In the genomic region with DNA sequence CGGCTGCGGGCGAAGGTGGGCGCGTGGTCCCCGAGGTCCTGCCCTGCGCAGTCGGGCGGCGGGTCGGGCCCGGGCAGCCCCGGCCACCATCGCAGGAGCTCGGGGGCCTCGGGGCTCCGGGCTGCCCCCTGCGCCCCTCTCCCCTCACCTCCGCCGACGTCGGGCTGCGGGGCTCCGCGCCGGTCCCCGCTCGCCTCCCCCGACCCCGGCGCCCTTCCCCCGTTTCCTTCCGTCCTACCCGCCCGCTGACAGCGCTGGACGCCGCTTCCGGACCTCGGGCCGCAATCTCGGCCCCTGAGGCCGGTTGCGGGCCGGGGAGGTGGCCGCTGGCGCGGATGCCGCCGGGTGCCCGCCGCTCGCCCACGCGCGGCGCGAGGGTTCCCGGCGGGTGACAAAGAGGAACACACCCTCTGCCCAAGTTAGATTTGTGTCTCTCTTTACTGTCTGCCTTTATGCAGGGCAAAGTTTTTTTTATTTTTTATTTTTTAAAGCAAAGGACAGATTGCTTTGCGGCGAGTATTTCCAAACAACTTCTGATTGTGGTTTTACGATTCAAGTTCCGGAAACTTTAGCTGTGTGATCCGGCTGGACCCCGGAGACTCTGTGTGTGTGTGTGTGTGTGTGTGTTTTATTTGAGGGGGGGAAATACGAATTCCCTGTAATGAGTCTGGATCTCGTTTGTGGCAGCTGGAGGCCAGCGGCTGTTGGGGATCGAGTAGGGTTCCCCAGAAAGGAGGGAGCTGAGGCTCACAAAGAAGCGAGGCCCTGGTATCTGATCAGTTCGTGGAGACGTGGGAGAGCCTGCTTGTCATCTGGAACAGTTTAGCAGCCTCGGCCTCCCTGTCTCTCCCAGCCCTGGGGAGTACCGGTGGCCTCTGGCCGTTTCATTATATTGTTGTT, we compare ENCODE assay signal across 1 cellular context.
TF ChIP-seq lines count a peak whose summit lies in the region.

No MANE protein-coding gene starts in this region.

TF ChIP-seq in HepG2, 621 proteins besides CTCF, POLR2A, EP300 and RAD21:
- TF ChIP-seq, protein P1, sequence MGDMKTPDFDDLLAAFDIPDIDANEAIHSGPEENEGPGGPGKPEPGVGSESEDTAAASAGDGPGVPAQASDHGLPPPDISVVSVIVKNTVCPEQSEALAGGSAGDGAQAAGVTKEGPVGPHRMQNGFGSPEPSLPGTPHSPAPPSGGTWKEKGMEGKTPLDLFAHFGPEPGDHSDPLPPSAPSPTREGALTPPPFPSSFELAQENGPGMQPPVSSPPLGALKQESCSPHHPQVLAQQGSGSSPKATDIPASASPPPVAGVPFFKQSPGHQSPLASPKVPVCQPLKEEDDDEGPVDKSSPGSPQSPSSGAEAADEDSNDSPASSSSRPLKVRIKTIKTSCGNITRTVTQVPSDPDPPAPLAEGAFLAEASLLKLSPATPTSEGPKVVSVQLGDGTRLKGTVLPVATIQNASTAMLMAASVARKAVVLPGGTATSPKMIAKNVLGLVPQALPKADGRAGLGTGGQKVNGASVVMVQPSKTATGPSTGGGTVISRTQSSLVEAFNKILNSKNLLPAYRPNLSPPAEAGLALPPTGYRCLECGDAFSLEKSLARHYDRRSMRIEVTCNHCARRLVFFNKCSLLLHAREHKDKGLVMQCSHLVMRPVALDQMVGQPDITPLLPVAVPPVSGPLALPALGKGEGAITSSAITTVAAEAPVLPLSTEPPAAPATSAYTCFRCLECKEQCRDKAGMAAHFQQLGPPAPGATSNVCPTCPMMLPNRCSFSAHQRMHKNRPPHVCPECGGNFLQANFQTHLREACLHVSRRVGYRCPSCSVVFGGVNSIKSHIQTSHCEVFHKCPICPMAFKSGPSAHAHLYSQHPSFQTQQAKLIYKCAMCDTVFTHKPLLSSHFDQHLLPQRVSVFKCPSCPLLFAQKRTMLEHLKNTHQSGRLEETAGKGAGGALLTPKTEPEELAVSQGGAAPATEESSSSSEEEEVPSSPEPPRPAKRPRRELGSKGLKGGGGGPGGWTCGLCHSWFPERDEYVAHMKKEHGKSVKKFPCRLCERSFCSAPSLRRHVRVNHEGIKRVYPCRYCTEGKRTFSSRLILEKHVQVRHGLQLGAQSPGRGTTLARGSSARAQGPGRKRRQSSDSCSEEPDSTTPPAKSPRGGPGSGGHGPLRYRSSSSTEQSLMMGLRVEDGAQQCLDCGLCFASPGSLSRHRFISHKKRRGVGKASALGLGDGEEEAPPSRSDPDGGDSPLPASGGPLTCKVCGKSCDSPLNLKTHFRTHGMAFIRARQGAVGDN (CRISPR knock-in tag; IDR thresholded peaks at IDR 0.05): peak; percentile 58; the same call in 1 of the 2 replicates
- no peak for TF ChIP-seq SRSF9 (IDR thresholded peaks at IDR 0.05; ENCODE audit: borderline replicate concordance, insufficient read depth, low read depth, low read length, poor library complexity, severe bottlenecking)
- peak; percentile 16; the same call in 1 of the 2 replicates for TF ChIP-seq POLR2G (IDR thresholded peaks at IDR 0.05; ENCODE audit: low read depth, low read length)
- TF ChIP-seq PITX1 (CRISPR knock-in tag; IDR thresholded peaks at IDR 0.05): 0 out of 2 replicates have a peak, but pooled peaks have one; percentile 17
- TF ChIP-seq, protein P2, sequence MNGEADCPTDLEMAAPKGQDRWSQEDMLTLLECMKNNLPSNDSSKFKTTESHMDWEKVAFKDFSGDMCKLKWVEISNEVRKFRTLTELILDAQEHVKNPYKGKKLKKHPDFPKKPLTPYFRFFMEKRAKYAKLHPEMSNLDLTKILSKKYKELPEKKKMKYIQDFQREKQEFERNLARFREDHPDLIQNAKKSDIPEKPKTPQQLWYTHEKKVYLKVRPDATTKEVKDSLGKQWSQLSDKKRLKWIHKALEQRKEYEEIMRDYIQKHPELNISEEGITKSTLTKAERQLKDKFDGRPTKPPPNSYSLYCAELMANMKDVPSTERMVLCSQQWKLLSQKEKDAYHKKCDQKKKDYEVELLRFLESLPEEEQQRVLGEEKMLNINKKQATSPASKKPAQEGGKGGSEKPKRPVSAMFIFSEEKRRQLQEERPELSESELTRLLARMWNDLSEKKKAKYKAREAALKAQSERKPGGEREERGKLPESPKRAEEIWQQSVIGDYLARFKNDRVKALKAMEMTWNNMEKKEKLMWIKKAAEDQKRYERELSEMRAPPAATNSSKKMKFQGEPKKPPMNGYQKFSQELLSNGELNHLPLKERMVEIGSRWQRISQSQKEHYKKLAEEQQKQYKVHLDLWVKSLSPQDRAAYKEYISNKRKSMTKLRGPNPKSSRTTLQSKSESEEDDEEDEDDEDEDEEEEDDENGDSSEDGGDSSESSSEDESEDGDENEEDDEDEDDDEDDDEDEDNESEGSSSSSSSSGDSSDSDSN (CRISPR knock-in tag; IDR thresholded peaks at IDR 0.05): peak; percentile 52; the same call in 1 of the 2 replicates
- 0 out of 2 replicates have a peak, but pooled peaks have one; percentile 8 for TF ChIP-seq ZMAT3 (CRISPR knock-in tag; conservative IDR thresholded peaks at IDR 0.05)
- TF ChIP-seq, protein P3, sequence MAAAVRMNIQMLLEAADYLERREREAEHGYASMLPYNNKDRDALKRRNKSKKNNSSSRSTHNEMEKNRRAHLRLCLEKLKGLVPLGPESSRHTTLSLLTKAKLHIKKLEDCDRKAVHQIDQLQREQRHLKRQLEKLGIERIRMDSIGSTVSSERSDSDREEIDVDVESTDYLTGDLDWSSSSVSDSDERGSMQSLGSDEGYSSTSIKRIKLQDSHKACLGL (CRISPR knock-in tag; IDR thresholded peaks at IDR 0.05): 0 out of 2 replicates have a peak, but pooled peaks have one; percentile 5
- TF ChIP-seq ZNF777 (CRISPR knock-in tag; IDR thresholded peaks at IDR 0.05): 0 out of 2 replicates have a peak, but pooled peaks have one; percentile 27
- TF ChIP-seq YY1 (IDR thresholded peaks at IDR 0.05; ENCODE audit: insufficient read depth, insufficient replicate concordance, low read depth, low read length): no peak
- TF ChIP-seq, protein P4, sequence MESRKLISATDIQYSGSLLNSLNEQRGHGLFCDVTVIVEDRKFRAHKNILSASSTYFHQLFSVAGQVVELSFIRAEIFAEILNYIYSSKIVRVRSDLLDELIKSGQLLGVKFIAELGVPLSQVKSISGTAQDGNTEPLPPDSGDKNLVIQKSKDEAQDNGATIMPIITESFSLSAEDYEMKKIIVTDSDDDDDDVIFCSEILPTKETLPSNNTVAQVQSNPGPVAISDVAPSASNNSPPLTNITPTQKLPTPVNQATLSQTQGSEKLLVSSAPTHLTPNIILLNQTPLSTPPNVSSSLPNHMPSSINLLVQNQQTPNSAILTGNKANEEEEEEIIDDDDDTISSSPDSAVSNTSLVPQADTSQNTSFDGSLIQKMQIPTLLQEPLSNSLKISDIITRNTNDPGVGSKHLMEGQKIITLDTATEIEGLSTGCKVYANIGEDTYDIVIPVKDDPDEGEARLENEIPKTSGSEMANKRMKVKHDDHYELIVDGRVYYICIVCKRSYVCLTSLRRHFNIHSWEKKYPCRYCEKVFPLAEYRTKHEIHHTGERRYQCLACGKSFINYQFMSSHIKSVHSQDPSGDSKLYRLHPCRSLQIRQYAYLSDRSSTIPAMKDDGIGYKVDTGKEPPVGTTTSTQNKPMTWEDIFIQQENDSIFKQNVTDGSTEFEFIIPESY (CRISPR knock-in tag; IDR thresholded peaks at IDR 0.05): no peak
- TF ChIP-seq KDM2A (CRISPR knock-in tag; IDR thresholded peaks at IDR 0.05; ENCODE audit: borderline replicate concordance, low read depth): no peak
- TF ChIP-seq, protein P5, sequence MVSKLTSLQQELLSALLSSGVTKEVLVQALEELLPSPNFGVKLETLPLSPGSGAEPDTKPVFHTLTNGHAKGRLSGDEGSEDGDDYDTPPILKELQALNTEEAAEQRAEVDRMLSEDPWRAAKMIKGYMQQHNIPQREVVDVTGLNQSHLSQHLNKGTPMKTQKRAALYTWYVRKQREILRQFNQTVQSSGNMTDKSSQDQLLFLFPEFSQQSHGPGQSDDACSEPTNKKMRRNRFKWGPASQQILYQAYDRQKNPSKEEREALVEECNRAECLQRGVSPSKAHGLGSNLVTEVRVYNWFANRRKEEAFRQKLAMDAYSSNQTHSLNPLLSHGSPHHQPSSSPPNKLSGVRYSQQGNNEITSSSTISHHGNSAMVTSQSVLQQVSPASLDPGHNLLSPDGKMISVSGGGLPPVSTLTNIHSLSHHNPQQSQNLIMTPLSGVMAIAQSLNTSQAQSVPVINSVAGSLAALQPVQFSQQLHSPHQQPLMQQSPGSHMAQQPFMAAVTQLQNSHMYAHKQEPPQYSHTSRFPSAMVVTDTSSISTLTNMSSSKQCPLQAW (CRISPR knock-in tag; IDR thresholded peaks at IDR 0.05): peak; percentile 18; the same call in 1 of the 2 replicates
- 0 out of 2 replicates have a peak, but pooled peaks have one; percentile 37 for TF ChIP-seq ZC3H13 (CRISPR knock-in tag; IDR thresholded peaks at IDR 0.05)
- TF ChIP-seq REL (CRISPR knock-in tag; conservative IDR thresholded peaks at IDR 0.05): 0 out of 2 replicates have a peak, but pooled peaks have one; percentile 3
- TF ChIP-seq AGO2 (optimal IDR thresholded peaks at IDR 0.05; ENCODE audit: low read depth, low read length): peak; percentile 86
- TF ChIP-seq TAF15 (IDR thresholded peaks at IDR 0.05; ENCODE audit: low read depth, low read length, poor library complexity, severe bottlenecking): peak; percentile 15
- peak; percentile 77 for TF ChIP-seq RBFOX2 (IDR thresholded peaks at IDR 0.05; ENCODE audit: low read depth, low read length)
- TF ChIP-seq SUZ12 (IDR thresholded peaks at IDR 0.05; ENCODE audit: low read depth, low read length): no peak
- TF ChIP-seq, protein P6, sequence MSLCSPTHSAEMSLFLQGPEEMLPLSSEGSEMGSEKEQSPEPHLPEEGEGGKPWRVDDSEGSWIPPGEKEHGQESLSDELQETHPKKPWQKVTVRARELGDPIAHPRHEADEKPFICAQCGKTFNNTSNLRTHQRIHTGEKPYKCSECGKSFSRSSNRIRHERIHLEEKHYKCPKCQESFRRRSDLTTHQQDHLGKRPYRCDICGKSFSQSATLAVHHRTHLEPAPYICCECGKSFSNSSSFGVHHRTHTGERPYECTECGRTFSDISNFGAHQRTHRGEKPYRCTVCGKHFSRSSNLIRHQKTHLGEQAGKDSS (CRISPR knock-in tag; IDR thresholded peaks at IDR 0.05; ENCODE audit: borderline replicate concordance, low read depth): 0 out of 2 replicates have a peak, but pooled peaks have one; percentile 28
- TF ChIP-seq ZNF616 (CRISPR knock-in tag; IDR thresholded peaks at IDR 0.05; ENCODE audit: low read depth): 0 out of 2 replicates have a peak, but pooled peaks have one; percentile 61
- TF ChIP-seq ZNF788 (CRISPR knock-in tag; IDR thresholded peaks at IDR 0.05; ENCODE audit: borderline replicate concordance): no peak
- TF ChIP-seq PHF8 (CRISPR knock-in tag; IDR thresholded peaks at IDR 0.05): 0 out of 2 replicates have a peak, but pooled peaks have one; percentile 32
TF ChIP-seq in HepG2: peak in this region for 16.
